Comparison of ENCODE assay signal across 19 cellular contexts in genomic region chr5:161089569-161089968, GRCh38.
DNase-seq lines count a peak whose midpoint lies in the region; ATAC-seq, FAIRE-seq and TF ChIP-seq lines count a peak whose summit lies in the region.
"Had no signal": no experiment of that assay in that cellular context is flagged by ENCODE, and none has a peak within 500 bp of the region (broad histone marks: within the 10 kb centered on the region; RNA-seq: fewer than 3 reads in every experiment).

No MANE protein-coding gene starts in this region.

- WGBS in HepG2 (ENCODE audit: low lambda C conversion rate): 58% methylated on average over 2 of the region's 2 CpGs
- 89% methylated on average over 2 of the region's 2 CpGs for WGBS in right lobe of liver (ENCODE audit: insufficient coverage, low coverage, low lambda C conversion rate, missing lambda C conversion rate)
- WGBS in IMR-90 (ENCODE audit: extremely low coverage in 2 of 2, insufficient read length in 1 of 2), 2 experiments: no CpG with 5 or more reads among the region's 2 CpGs

- no peak overlapping the region for H2BK20ac ChIP-seq in IMR-90 (ENCODE audit: low read depth, low read length)

- TF ChIP-seq EP300 in HepG2 (IDR thresholded peaks at IDR 0.05; ENCODE audit: low read depth in 2 of 2, low read length in 2 of 2) (no peak), HepG2 (CRISPR knock-in tag; IDR thresholded peaks at IDR 0.05; ENCODE audit: borderline replicate concordance) (no peak)

- FAIRE-seq in HepG2 (lab: Jason Lieb, UNC): no peak
- peak; percentile 26 for FAIRE-seq in endometrium (lab: Jason Lieb, UNC)
- FAIRE-seq: G401.6, GM12891 had no signal

- H3K18ac ChIP-seq in IMR-90 (ENCODE audit: low read depth, low read length): no peak overlapping the region

- no peak overlapping the region for H3K4ac ChIP-seq in IMR-90 (ENCODE audit: low read depth, low read length)

- TF ChIP-seq CTCF in HepG2 (CRISPR knock-in tag; IDR thresholded peaks at IDR 0.05): no peak
- no peak for TF ChIP-seq CTCF in right lobe of liver (IDR thresholded peaks at IDR 0.05)
- no peak for TF ChIP-seq CTCF in IMR-90 (conservative IDR thresholded peaks at IDR 0.05; ENCODE audit: low read depth, low read length)

- BruUV-seq in HepG2 (replicated peaks; lab: Mats Ljungman, UMichigan) (no TSS peak), IMR-90 (replicated peaks; lab: Mats Ljungman, UMichigan) (no TSS peak)

- no peak overlapping the region for H2BK15ac ChIP-seq in IMR-90 (ENCODE audit: low read depth, low read length)

- dilution Hi-C loops in IMR-90 (cut with HindIII; ENCODE audit: low sequenced_read_pairs, unreplicated experiment): no loop called here

- CTCF ChIA-PET in HepG2 (lab: Yijun Ruan, JAX; ENCODE audit: low intra/inter-chr PET ratio, low total read pairs) (no interaction called here), IMR-90 (lab: Yijun Ruan, JAX) (no interaction called here)

- no peak overlapping the region for H3K27ac ChIP-seq in HepG2 (ENCODE audit: extremely low read length, insufficient read depth, low read length)
- H3K27ac ChIP-seq in right lobe of liver: no peak overlapping the region
- no peak overlapping the region for H3K27ac ChIP-seq in IMR-90 (ENCODE audit: insufficient read depth, low read length)
- H3K27ac ChIP-seq: 22Rv1, BLaER1 had no signal

- H2BK5ac ChIP-seq in IMR-90 (ENCODE audit: low read depth, low read length, poor library complexity, severe bottlenecking): no peak overlapping the region

- H3K14ac ChIP-seq in IMR-90 (replicated peaks; ENCODE audit: low read depth, low read length): no peak overlapping the region

- TF ChIP-seq RAD21 in HepG2 (CRISPR knock-in tag; IDR thresholded peaks at IDR 0.05) (no peak), IMR-90 (IDR thresholded peaks at IDR 0.05; ENCODE audit: low read length) (no peak)

- H3K79me2 ChIP-seq in HepG2 (ENCODE audit: insufficient read depth, low read length): no peaks in the 10 kb centered on the region

- POLR2A ChIA-PET in HepG2 (lab: Yijun Ruan, JAX) (no interaction called here), IMR-90 (lab: Charles Lee; ENCODE audit: unreplicated experiment) (no interaction called here)

- H3K9ac ChIP-seq in HepG2 (ENCODE audit: insufficient read depth, low read depth, low read length) (no peak overlapping the region), IMR-90 (ENCODE audit: low read depth, low read length) (no peak overlapping the region)
- H3K9ac ChIP-seq: BLaER1 had no signal

- in situ Hi-C loops in HepG2 (cut with HindIII; ENCODE audit: extremely low pct_ligation_motif_present, low pct_unique_long_range_greater_than_20kb) (no loop called here), IMR-90 (cut with MboI; ENCODE audit: low sequenced_read_pairs) (no loop called here)

- no peaks in the 10 kb centered on the region for H3K9me1 ChIP-seq in IMR-90 (ENCODE audit: insufficient read depth, low read length)

- TF ChIP-seq POLR2A in HepG2 (IDR thresholded peaks at IDR 0.05; ENCODE audit: insufficient read depth in 1 of 2, low read depth in 2 of 2, low read length in 2 of 2) (no peak), right lobe of liver (IDR thresholded peaks at IDR 0.05) (no peak), IMR-90 (IDR thresholded peaks at IDR 0.05; ENCODE audit: low read depth, low read length) (no peak)

- H3K36me3 ChIP-seq in HepG2 (replicated peaks in 1 of 2; ENCODE audit: control insufficient read depth in 1 of 2, insufficient read depth in 2 of 2, low read length in 2 of 2) (no peaks in the 10 kb centered on the region), right lobe of liver (no peaks in the 10 kb centered on the region), IMR-90 (ENCODE audit: control insufficient read depth, insufficient read depth, low read length) (no peaks in the 10 kb centered on the region)
- H3K36me3 ChIP-seq: BE2C, BLaER1 had no signal

- DNase-seq in HepG2 (ENCODE audit: low spot score) (no peak), right lobe of liver (no peak), IMR-90 (no peak)
- DNase-seq: ACHN; BE2C; C1 segment of cervical spinal cord; CD4-positive, alpha-beta memory T cell; CD4-positive, CD25-positive, alpha-beta regulatory T cell; CD8-positive, alpha-beta memory T cell; COR-L47; DMS79 treated with DMSO at 0.1 percent for 48 hours; GF-D8 had no signal

- no peak overlapping the region for H4K5ac ChIP-seq in IMR-90 (ENCODE audit: low read depth, low read length)

- intact Hi-C loops in HepG2 (cut with micrococcal nuclease; ENCODE audit: unreplicated experiment): no loop called here
- intact Hi-C loops in right lobe of liver (cut with DNase I): no loop called here
- intact Hi-C loops in IMR-90 (cut with micrococcal nuclease): no loop called here

- no peak overlapping the region for H2AK9ac ChIP-seq in IMR-90 (replicated peaks; ENCODE audit: low read depth, low read length, poor library complexity)

- H2AK5ac ChIP-seq in IMR-90 (ENCODE audit: low read depth, low read length): no peak overlapping the region

- no peak overlapping the region for H3K56ac ChIP-seq in IMR-90 (ENCODE audit: extremely low read depth, insufficient read depth, low read length)

- H3K9me3 ChIP-seq in HepG2 (ENCODE audit: low read length): no peaks in the 10 kb centered on the region
- no peaks in the 10 kb centered on the region for H3K9me3 ChIP-seq in right lobe of liver
- H3K9me3 ChIP-seq in IMR-90 (ENCODE audit: control insufficient read depth, insufficient read depth, low read length): peaks cover 8% of the 10 kb centered on the region; the same call in 1 of the 2 replicates
- H3K9me3 ChIP-seq: BE2C had no signal

- no peak overlapping the region for H4K8ac ChIP-seq in IMR-90 (ENCODE audit: low read depth in 2 of 2, low read length in 2 of 2)

- H3K4me2 ChIP-seq in HepG2 (ENCODE audit: low read depth, low read length) (no peak overlapping the region), IMR-90 (ENCODE audit: low read depth, low read length) (no peak overlapping the region)
- H3K4me2 ChIP-seq: BLaER1 had no signal

- H3K4me3 ChIP-seq in HepG2 (replicated peaks in 1 of 3; ENCODE audit: insufficient read depth in 1 of 3, low read depth in 2 of 3, low read length in 3 of 3) (no peak overlapping the region), right lobe of liver (no peak overlapping the region), IMR-90 (ENCODE audit: insufficient read depth, low read depth, low read length) (no peak overlapping the region)
- H3K4me3 ChIP-seq: BLaER1 had no signal

- no peak for ATAC-seq in HepG2
- ATAC-seq in right lobe of liver: no peak
- no peak for ATAC-seq in IMR-90 (ENCODE audit: low read depth)
- no peak for ATAC-seq in activated CD4-positive, CD25-positive, alpha-beta regulatory T cell treated with anti-CD3 and anti-CD28 coated beads, Interleukin-2, amount 50 U/mL, for 24 hours
- no peak for ATAC-seq in GM18867 (IDR thresholded peaks at IDR 0.05; ENCODE audit: unreplicated experiment)

- H3K27me3 ChIP-seq in HepG2 (ENCODE audit: control insufficient read depth in 1 of 2, insufficient read depth in 2 of 2, low read length in 2 of 2) (no peaks in the 10 kb centered on the region), right lobe of liver (no peaks in the 10 kb centered on the region), IMR-90 (ENCODE audit: control insufficient read depth, insufficient read depth, low read length) (no peaks in the 10 kb centered on the region)
- H3K27me3 ChIP-seq: BE2C, BLaER1 had no signal

- no peaks in the 10 kb centered on the region for H3K79me1 ChIP-seq in IMR-90 (ENCODE audit: low read depth in 1 of 2, low read length in 2 of 2)

- H4K20me1 ChIP-seq in HepG2 (ENCODE audit: insufficient read depth, low read length) (no peaks in the 10 kb centered on the region), IMR-90 (ENCODE audit: insufficient read depth, low read length) (no peaks in the 10 kb centered on the region)
- H4K20me1 ChIP-seq: BLaER1 had no signal

- no peak overlapping the region for H3K23ac ChIP-seq in IMR-90 (ENCODE audit: low read depth, low read length)

- no peak overlapping the region for H2BK120ac ChIP-seq in IMR-90 (ENCODE audit: low read depth, low read length)

- no peak overlapping the region for H4K91ac ChIP-seq in IMR-90 (ENCODE audit: insufficient read depth, low read depth, low read length)

- H2AFZ ChIP-seq in HepG2 (ENCODE audit: low read length) (no peak overlapping the region), IMR-90 (replicated peaks; ENCODE audit: low read length, poor library complexity) (no peak overlapping the region)

- H3K4me1 ChIP-seq in HepG2 (ENCODE audit: insufficient read depth, low read length): no peaks in the 10 kb centered on the region
- H3K4me1 ChIP-seq in right lobe of liver: no peaks in the 10 kb centered on the region
- H3K4me1 ChIP-seq in IMR-90 (ENCODE audit: control insufficient read depth, insufficient read depth, low read length): no peaks in the 10 kb centered on the region
- H3K4me1 ChIP-seq: BE2C, BLaER1 had no signal

TF ChIP-seq in HepG2, 621 proteins besides CTCF, POLR2A, EP300 and RAD21 (continues in another document):
- peak; percentile 81 for TF ChIP-seq CEBPB (IDR thresholded peaks at IDR 0.05; ENCODE audit: borderline replicate concordance, low read depth, low read length)
- TF ChIP-seq DPF2 (CRISPR knock-in tag; IDR thresholded peaks at IDR 0.05; ENCODE audit: borderline replicate concordance, low read depth): no peak
- TF ChIP-seq GABPB1 (CRISPR knock-in tag; IDR thresholded peaks at IDR 0.05): no peak
- no peak for TF ChIP-seq ZFP90 (CRISPR knock-in tag; IDR thresholded peaks at IDR 0.05; ENCODE audit: borderline replicate concordance)
- no peak for TF ChIP-seq ZNF891 (CRISPR knock-in tag; IDR thresholded peaks at IDR 0.05)
- no peak for TF ChIP-seq ATAD3A (CRISPR knock-in tag; IDR thresholded peaks at IDR 0.05)
- no peak for TF ChIP-seq HNRNPH1 (optimal IDR thresholded peaks at IDR 0.05; ENCODE audit: low read depth, low read length)

TF ChIP-seq in IMR-90, 13 proteins besides CTCF, POLR2A, EP300 and RAD21:
- peak; percentile 77 for TF ChIP-seq CEBPB (IDR thresholded peaks at IDR 0.05; ENCODE audit: low read depth, low read length)
- no peak for TF ChIP-seq RCOR1 (IDR thresholded peaks at IDR 0.05; ENCODE audit: insufficient replicate concordance, low read length)
- TF ChIP-seq FOS (IDR thresholded peaks at IDR 0.05; ENCODE audit: low read depth, low read length): no peak
